In the genomic region with DNA sequence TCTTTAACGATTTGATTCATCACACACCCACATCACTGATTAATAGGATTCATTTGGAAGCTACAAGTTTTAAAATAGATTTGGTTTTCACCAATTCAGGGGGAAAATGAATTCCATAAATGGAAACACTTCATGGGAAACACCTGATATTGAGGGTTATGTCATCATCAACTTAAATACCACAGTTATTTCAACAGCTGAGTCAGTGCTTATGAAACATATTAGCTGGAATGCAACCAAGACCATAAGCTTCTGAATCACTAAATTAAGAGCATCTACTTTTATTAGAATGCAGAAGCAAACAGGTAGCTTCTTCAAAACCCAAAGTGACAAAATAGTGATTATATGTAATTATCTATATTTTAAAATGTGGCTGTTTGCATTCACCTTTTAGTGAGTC, we compare ENCODE assay signal across 1 cellular context.
TF ChIP-seq lines count a peak whose summit lies in the region.

No MANE protein-coding gene starts in this region.

TF ChIP-seq in endothelial cell of umbilical vein, 7 proteins besides CTCF, POLR2A, EP300 and RAD21:
- TF ChIP-seq JUN (IDR thresholded peaks at IDR 0.05; ENCODE audit: borderline replicate concordance, insufficient read depth, insufficient read length, low read depth) (peak; percentile 27), EZH2 (IDR thresholded peaks at IDR 0.05; ENCODE audit: borderline replicate concordance, low read depth, low read length, severe bottlenecking) (no peak), POLR2AphosphoS5 (IDR thresholded peaks at IDR 0.05; ENCODE audit: insufficient read depth, low read depth, low read length) (no peak), FOS (IDR thresholded peaks at IDR 0.05; ENCODE audit: borderline replicate concordance, insufficient read depth, low read length) (peak; percentile 72)
- TF ChIP-seq, protein P1, sequence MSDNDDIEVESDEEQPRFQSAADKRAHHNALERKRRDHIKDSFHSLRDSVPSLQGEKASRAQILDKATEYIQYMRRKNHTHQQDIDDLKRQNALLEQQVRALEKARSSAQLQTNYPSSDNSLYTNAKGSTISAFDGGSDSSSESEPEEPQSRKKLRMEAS (IDR thresholded peaks at IDR 0.05; ENCODE audit: insufficient read depth, insufficient read length), result no peak
